8 cellular contexts compared by ENCODE assay signal in genomic region chr9:119154527-119154926, GRCh38.
"Had no signal": no experiment of that assay in that cellular context is flagged by ENCODE, and none has a peak within 500 bp of the region (broad histone marks: within the 10 kb centered on the region; RNA-seq: fewer than 3 reads in every experiment).

No MANE protein-coding gene starts in this region.

- H3K27me3 Mint-ChIP-seq: IgD-negative memory B cell had no signal

- FAIRE-seq: HTR-8/SVneo, K562 had no signal

- DNase-seq: Karpas-422, KBM-7, KG1 had no signal

- H3K4me3 Mint-ChIP-seq: IgD-negative memory B cell had no signal

- H3K4me2 ChIP-seq: KMS-11 had no signal

- H3K9ac ChIP-seq: KMS-11 had no signal

- H3K27ac ChIP-seq: HL-60, KMS-11 had no signal

- ATAC-seq: K562 had no signal

- H3K4me1 Mint-ChIP-seq: IgD-negative memory B cell had no signal

- H3K27ac Mint-ChIP-seq: IgD-negative memory B cell had no signal

- H3K4me3 ChIP-seq: K562 had no signal
